In the genomic region with DNA sequence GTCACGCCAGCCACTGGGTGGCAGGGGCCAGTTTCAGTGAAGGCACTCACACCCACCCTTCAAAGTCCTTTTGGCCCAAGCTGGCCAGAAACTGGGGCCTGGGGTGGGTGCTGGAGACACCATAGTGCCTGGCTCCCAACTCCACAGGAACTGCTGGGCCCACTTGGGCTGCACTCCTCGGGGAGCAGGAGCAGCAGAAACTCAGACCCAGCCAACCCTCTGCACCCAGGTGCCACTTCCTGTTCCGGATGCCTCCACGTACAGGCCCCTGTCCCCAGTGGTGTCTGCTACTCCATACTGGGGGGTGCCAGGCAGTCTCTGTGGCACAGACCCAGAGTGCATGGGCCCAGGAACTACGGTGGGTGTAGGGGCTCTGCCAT, we compare ENCODE assay signal across 17 cellular contexts. TPM values are rescaled to one million over a fixed set of nuclear protein-coding genes. Genes with fewer than 3 reads are reported as not detected.
"Had no signal": no experiment of that assay in that cellular context is flagged by ENCODE, and none has a peak within 500 bp of the region (broad histone marks: within the 10 kb centered on the region; RNA-seq: fewer than 3 reads in every experiment).

No MANE protein-coding gene starts in this region.

- H3K4me1 ChIP-seq: ascending aorta, breast epithelium, uterus had no signal

- H3K27me3 Mint-ChIP-seq: activated B cell treated with CpG ODN at 0.5 μM for 24 hours; activated naive CD8-positive, alpha-beta T cell treated with anti-CD3 and anti-CD28 coated beads, Interleukin-2, amount 50 U/mL, for 24 hours had no signal

- H3K27ac Mint-ChIP-seq: activated B cell treated with CpG ODN at 0.5 μM for 24 hours; activated CD4-positive, alpha-beta T cell treated with anti-CD3 and anti-CD28 coated beads, Interleukin-2, amount 10 ng/mL, durations not matched to agents 24 days and 14 days; activated naive CD8-positive, alpha-beta T cell treated with anti-CD3 and anti-CD28 coated beads, Interleukin-2, amount 50 U/mL, for 24 hours; activated T-cell treated with anti-CD3 and anti-CD28 coated beads, Interleukin-2, amount 50 U/mL, for 72 hours; T-helper 2 cell treated with Interferon-gamma antibody and Interleukin-4, amounts not matched to agents 5 μg/mL and 100 μg/mL, for 36 hours had no signal

- H3K27ac ChIP-seq: ascending aorta, breast epithelium, dorsolateral prefrontal cortex, uterus had no signal

- H3K4me3 Mint-ChIP-seq: activated B cell treated with CpG ODN at 0.5 μM for 24 hours; activated CD4-positive, alpha-beta T cell treated with anti-CD3 and anti-CD28 coated beads, Interleukin-2, amount 10 ng/mL, durations not matched to agents 24 days and 14 days; activated naive CD8-positive, alpha-beta T cell treated with anti-CD3 and anti-CD28 coated beads, Interleukin-2, amount 50 U/mL, for 24 hours; activated T-cell treated with anti-CD3 and anti-CD28 coated beads, Interleukin-2, amount 50 U/mL, for 72 hours; T-helper 2 cell treated with Interferon-gamma antibody and Interleukin-4, amounts not matched to agents 5 μg/mL and 100 μg/mL, for 36 hours had no signal

- H3K9me3 ChIP-seq: ascending aorta, breast epithelium, uterus had no signal

- DNase-seq: activated B cell treated with CpG ODN at 0.5 μM for 24 hours; activated CD4-positive, alpha-beta T cell treated with anti-CD3 and anti-CD28 coated beads, Interleukin-2, amount 10 ng/mL, durations not matched to agents 24 days and 14 days; activated CD8-positive, alpha-beta memory T cell treated with anti-CD3 and anti-CD28 coated beads, Interleukin-2, amount 50 U/mL, for 48 hours; activated naive CD8-positive, alpha-beta T cell treated with anti-CD3 and anti-CD28 coated beads, Interleukin-2, amount 50 U/mL, for 24 hours; activated T-cell treated with anti-CD3 and anti-CD28 coated beads, Interleukin-2, amount 50 U/mL, for 72 hours; cerebellar nuclear complex; dorsolateral prefrontal cortex; hippocampal formation; kidney glomerular epithelial cell; left ventricle myocardium superior; mesendoderm; stimulated activated CD4-positive, alpha-beta T cell treated with anti-CD3 and anti-CD28 coated beads, Interleukin-12 subunit alpha, Interleukin-12 subunit beta, amount 100 ng/mL, for 4 hours; stimulated activated CD4-positive, alpha-beta T cell treated with anti-CD3 and anti-CD28 coated beads, Interleukin-2, amount 100 ng/mL, for 24 hours; uterus had no signal

- H3K27me3 ChIP-seq: ascending aorta, breast epithelium, dorsolateral prefrontal cortex, uterus had no signal

- H3K36me3 ChIP-seq: ascending aorta, breast epithelium, uterus had no signal

- H3K4me3 ChIP-seq: ascending aorta, breast epithelium, dorsolateral prefrontal cortex, uterus had no signal

- H3K4me1 Mint-ChIP-seq: activated B cell treated with CpG ODN at 0.5 μM for 24 hours; activated naive CD8-positive, alpha-beta T cell treated with anti-CD3 and anti-CD28 coated beads, Interleukin-2, amount 50 U/mL, for 24 hours had no signal

- ATAC-seq: activated naive CD8-positive, alpha-beta T cell treated with anti-CD3 and anti-CD28 coated beads, Interleukin-2, amount 50 U/mL, for 24 hours; activated T-cell treated with anti-CD3 and anti-CD28 coated beads, Interleukin-2, amount 50 U/mL, for 72 hours; left ventricle myocardium superior had no signal

- H3K9me3 Mint-ChIP-seq: activated B cell treated with CpG ODN at 0.5 μM for 24 hours; activated CD4-positive, alpha-beta T cell treated with anti-CD3 and anti-CD28 coated beads, Interleukin-2, amount 10 ng/mL, durations not matched to agents 24 days and 14 days; activated naive CD8-positive, alpha-beta T cell treated with anti-CD3 and anti-CD28 coated beads, Interleukin-2, amount 50 U/mL, for 24 hours; activated T-cell treated with anti-CD3 and anti-CD28 coated beads, Interleukin-2, amount 50 U/mL, for 72 hours; T-helper 2 cell treated with Interferon-gamma antibody and Interleukin-4, amounts not matched to agents 5 μg/mL and 100 μg/mL, for 36 hours had no signal

RNA-seq across cellular contexts. Expression of gene ZNF519, which starts 42.5 kb away (rescaled TPM):
- total RNA-seq: ascending aorta had no signal
